ENCODE assay signal across 1 cellular context in the genomic region with DNA sequence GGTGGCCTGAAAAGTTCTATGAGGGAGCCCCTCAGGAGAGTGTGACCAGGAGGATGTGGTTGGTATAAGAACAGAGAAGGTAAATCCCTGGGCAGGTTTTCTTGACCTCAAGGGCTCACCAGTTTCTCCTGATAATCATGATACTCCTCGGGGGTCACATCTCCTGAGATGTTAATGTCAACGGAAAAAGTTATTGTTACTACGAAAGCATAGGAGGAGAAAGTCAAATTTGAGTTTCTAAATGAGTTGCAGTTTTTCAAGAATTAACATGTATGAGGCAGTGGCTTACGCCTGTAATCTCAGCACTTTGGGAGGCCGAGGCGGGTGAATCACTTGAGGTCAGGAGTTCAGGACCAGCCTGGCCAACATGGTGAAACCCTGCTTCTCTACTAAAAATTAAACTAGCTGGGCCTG.
TF ChIP-seq lines count a peak whose summit lies in the region.

No MANE protein-coding gene starts in this region.

TF ChIP-seq in HepG2, 621 proteins besides CTCF, POLR2A, EP300 and RAD21:
- TF ChIP-seq MED8 (CRISPR knock-in tag; IDR thresholded peaks at IDR 0.05; ENCODE audit: insufficient replicate concordance) (peak; percentile 22), SOX6 (IDR thresholded peaks at IDR 0.05) (no peak), SOX6 (CRISPR knock-in tag; IDR thresholded peaks at IDR 0.05) (no peak)
